ENCODE assay signal across 24 cellular contexts in genomic region chrX:32868524-32868895, GRCh38.
"Had no signal": no experiment of that assay in that cellular context is flagged by ENCODE, and none has a peak within 500 bp of the region (broad histone marks: within the 10 kb centered on the region; RNA-seq: fewer than 3 reads in every experiment).

No MANE protein-coding gene starts in this region.

- H3K27ac ChIP-seq: epithelial cell of prostate, gastroesophageal sphincter, heart left ventricle, left ventricle myocardium inferior, lower lobe of right lung, parathyroid adenoma, right atrium auricular region, thoracic aorta, tibial nerve, upper lobe of left lung had no signal

- H3K27me3 Mint-ChIP-seq: dendritic cell treated with granulocyte-macrophage colony-stimulating factor and Interleukin-4, amounts not matched to agents 40 ng/mL and 50 ng/mL, for 4 days; progenitor cell of endocrine pancreas; stimulated activated naive B cell treated with anti-CD40 and anti-IgM and Interleukin-4, amounts not matched to agents 10 μg/mL and 1 μg/mL and 100 μg/mL, for 72 hours; stimulated activated naive CD8-positive, alpha-beta T cell treated with anti-CD3 and anti-CD28 coated beads, Interleukin-15, Interleukin-2, amounts not matched to agents 100 ng/mL and 50 ng/mL, for 24 hours had no signal

- H3K4me3 Mint-ChIP-seq: dendritic cell treated with granulocyte-macrophage colony-stimulating factor and Interleukin-4, amounts not matched to agents 40 ng/mL and 50 ng/mL, for 4 days; endodermal cell; natural killer cell; stimulated activated naive B cell treated with anti-CD40 and anti-IgM and Interleukin-4, amounts not matched to agents 10 μg/mL and 1 μg/mL and 100 μg/mL, for 72 hours; stimulated activated naive CD8-positive, alpha-beta T cell treated with anti-CD3 and anti-CD28 coated beads, Interleukin-15, Interleukin-2, amounts not matched to agents 100 ng/mL and 50 ng/mL, for 24 hours had no signal

- H3K27me3 ChIP-seq: gastroesophageal sphincter, heart left ventricle, right atrium auricular region, tibial nerve, upper lobe of left lung had no signal

- H3K9me3 ChIP-seq: gastroesophageal sphincter, heart left ventricle, left ventricle myocardium inferior, lower lobe of right lung, right atrium auricular region, thoracic aorta, tibial nerve, upper lobe of left lung had no signal

- H3K36me3 ChIP-seq: gastroesophageal sphincter, heart left ventricle, left ventricle myocardium inferior, lower lobe of right lung, right atrium auricular region, thoracic aorta, tibial nerve, upper lobe of left lung had no signal

- H3K79me2 ChIP-seq: parathyroid adenoma had no signal

- H2AFZ ChIP-seq: parathyroid adenoma had no signal

- H3K27ac Mint-ChIP-seq: dendritic cell treated with granulocyte-macrophage colony-stimulating factor and Interleukin-4, amounts not matched to agents 40 ng/mL and 50 ng/mL, for 4 days; endodermal cell; natural killer cell; progenitor cell of endocrine pancreas; stimulated activated naive B cell treated with anti-CD40 and anti-IgM and Interleukin-4, amounts not matched to agents 10 μg/mL and 1 μg/mL and 100 μg/mL, for 72 hours; stimulated activated naive CD8-positive, alpha-beta T cell treated with anti-CD3 and anti-CD28 coated beads, Interleukin-15, Interleukin-2, amounts not matched to agents 100 ng/mL and 50 ng/mL, for 24 hours had no signal

- H3K36me3 Mint-ChIP-seq: natural killer cell; stimulated activated naive B cell treated with anti-CD40 and anti-IgM and Interleukin-4, amounts not matched to agents 10 μg/mL and 1 μg/mL and 100 μg/mL, for 72 hours had no signal

- H3K4me3 ChIP-seq: gastroesophageal sphincter, heart left ventricle, left ventricle myocardium inferior, lower lobe of right lung, right atrium auricular region, thoracic aorta, tibial nerve, upper lobe of left lung had no signal

- H3K4me1 ChIP-seq: gastroesophageal sphincter, lower lobe of right lung, parathyroid adenoma, right atrium auricular region, tibial nerve, upper lobe of left lung had no signal

- DNase-seq: effector CD8-positive, alpha-beta T cell; endodermal cell; foreskin fibroblast; heart left ventricle; hippocampal formation; left cardiac atrium; left ventricle myocardium inferior; lower lobe of right lung; natural killer cell; small intestine; stimulated activated CD4-positive, alpha-beta T cell treated with anti-CD3 and anti-CD28 coated beads, Interleukin-15, amount 100 ng/mL, for 24 hours; stimulated activated CD4-positive, alpha-beta T cell treated with anti-CD3 and anti-CD28 coated beads, Interleukin-2, amount 100 ng/mL, for 48 hours; stimulated activated naive B cell treated with anti-CD40 and anti-IgM and Interleukin-4, amounts not matched to agents 10 μg/mL and 1 μg/mL and 100 μg/mL, for 72 hours; upper lobe of left lung had no signal

- H3K9ac ChIP-seq: parathyroid adenoma had no signal

- H3K9me3 Mint-ChIP-seq: dendritic cell treated with granulocyte-macrophage colony-stimulating factor and Interleukin-4, amounts not matched to agents 40 ng/mL and 50 ng/mL, for 4 days; endodermal cell; stimulated activated naive B cell treated with anti-CD40 and anti-IgM and Interleukin-4, amounts not matched to agents 10 μg/mL and 1 μg/mL and 100 μg/mL, for 72 hours; stimulated activated naive CD8-positive, alpha-beta T cell treated with anti-CD3 and anti-CD28 coated beads, Interleukin-15, Interleukin-2, amounts not matched to agents 100 ng/mL and 50 ng/mL, for 24 hours had no signal

- H3K4me1 Mint-ChIP-seq: natural killer cell; stimulated activated naive B cell treated with anti-CD40 and anti-IgM and Interleukin-4, amounts not matched to agents 10 μg/mL and 1 μg/mL and 100 μg/mL, for 72 hours had no signal

- ATAC-seq: esophagus mucosa; gastroesophageal sphincter; left cardiac atrium; lower lobe of right lung; natural killer cell; stimulated activated naive B cell treated with anti-CD40 and anti-IgM and Interleukin-4, amounts not matched to agents 10 μg/mL and 1 μg/mL and 100 μg/mL, for 72 hours had no signal
